ENCODE assay signal across 17 cellular contexts in the genomic region with DNA sequence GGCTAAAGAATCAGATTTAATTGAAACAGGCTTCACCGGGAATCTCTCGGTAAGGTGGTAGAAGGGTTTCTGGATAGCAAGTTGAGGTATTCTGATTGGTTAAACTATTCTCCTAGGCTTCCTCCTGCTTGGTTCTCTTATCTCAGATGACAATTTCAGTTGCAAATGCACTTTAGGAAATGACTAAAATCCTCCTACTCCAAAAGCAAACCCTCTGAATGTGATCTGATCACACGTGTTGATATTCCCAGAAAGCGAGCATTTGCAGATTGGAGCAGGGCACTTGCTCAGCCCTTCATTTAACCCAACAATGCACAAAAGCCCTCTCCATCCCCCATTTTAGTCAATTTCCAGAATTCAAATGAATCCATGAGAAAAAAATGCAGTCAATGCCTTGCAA.
"Had no signal": no experiment of that assay in that cellular context is flagged by ENCODE, and none has a peak within 500 bp of the region (broad histone marks: within the 10 kb centered on the region; RNA-seq: fewer than 3 reads in every experiment).

No MANE protein-coding gene starts in this region.

- H3K9me3 ChIP-seq: body of pancreas, left lung, tibial nerve, uterus had no signal

- H3K4me1 Mint-ChIP-seq: naive B cell; stimulated activated naive B cell treated with anti-CD40 and anti-IgM and Interleukin-4, amounts not matched to agents 10 μg/mL and 1 μg/mL and 100 μg/mL, for 72 hours had no signal

- H3K27me3 Mint-ChIP-seq: naive B cell; stimulated activated naive B cell treated with anti-CD40 and anti-IgM and Interleukin-4, amounts not matched to agents 10 μg/mL and 1 μg/mL and 100 μg/mL, for 72 hours had no signal

- H3K4me1 ChIP-seq: left lung, tibial nerve had no signal

- H3K36me3 ChIP-seq: left lung, tibial nerve, uterus had no signal

- H3K27me3 ChIP-seq: body of pancreas, hepatocyte, left lung, tibial nerve, uterus had no signal

- H3K36me3 Mint-ChIP-seq: naive B cell had no signal

- H3K27ac ChIP-seq: body of pancreas, hepatocyte, left lung, tibial nerve, uterus, VCaP had no signal

- H3K4me3 ChIP-seq: body of pancreas, hepatocyte, left lung, tibial nerve, uterus had no signal

- H3K27ac Mint-ChIP-seq: stimulated activated naive B cell treated with anti-CD40 and anti-IgM and Interleukin-4, amounts not matched to agents 10 μg/mL and 1 μg/mL and 100 μg/mL, for 72 hours had no signal

- H3K9me3 Mint-ChIP-seq: naive B cell; stimulated activated naive B cell treated with anti-CD40 and anti-IgM and Interleukin-4, amounts not matched to agents 10 μg/mL and 1 μg/mL and 100 μg/mL, for 72 hours had no signal

- DNase-seq: activated CD8-positive, alpha-beta memory T cell treated with anti-CD3 and anti-CD28 coated beads, Interleukin-2, amount 50 U/mL, for 48 hours; activated effector memory CD4-positive, alpha-beta T cell treated with Interleukin-2 at 50 U/mL for 16 hours; activated naive CD4-positive, alpha-beta T cell treated with anti-CD3 and anti-CD28 coated beads, Interleukin-2, amount 50 U/mL, for 16 hours; amniotic stem cell; body of pancreas; central memory CD4-positive, alpha-beta T cell; erythroblast; left lung; mammary epithelial cell; naive B cell; stimulated activated naive B cell treated with anti-CD40 and anti-IgM and Interleukin-4, amounts not matched to agents 10 μg/mL and 1 μg/mL and 100 μg/mL, for 72 hours; substantia nigra; SW 1271; uterus had no signal

- H3K4me3 Mint-ChIP-seq: naive B cell; stimulated activated naive B cell treated with anti-CD40 and anti-IgM and Interleukin-4, amounts not matched to agents 10 μg/mL and 1 μg/mL and 100 μg/mL, for 72 hours had no signal

- ATAC-seq: body of pancreas; left lung; stimulated activated naive B cell treated with anti-CD40 and anti-IgM and Interleukin-4, amounts not matched to agents 10 μg/mL and 1 μg/mL and 100 μg/mL, for 72 hours had no signal
